In genomic region chr18:35962320-35962719, GRCh38 we compare ENCODE assay signal across 11 cellular contexts.
"Had no signal": no experiment of that assay in that cellular context is flagged by ENCODE, and none has a peak within 500 bp of the region (broad histone marks: within the 10 kb centered on the region; RNA-seq: fewer than 3 reads in every experiment).

No MANE protein-coding gene starts in this region.

- H3K4me1 Mint-ChIP-seq: GM23338, H9 had no signal

- H3K27ac Mint-ChIP-seq: GM23338, H9, HFFc6 had no signal

- H3K4me3 Mint-ChIP-seq: GM23338, H9, HFFc6 had no signal

- H3K36me3 ChIP-seq: HAP-1 had no signal

- H2AFZ ChIP-seq: GM23248 had no signal

- ATAC-seq: GM23338, HCT116 had no signal

- H3K9me3 ChIP-seq: HAP-1 had no signal

- H3K4me1 ChIP-seq: HAP-1 had no signal

- H3K9me3 Mint-ChIP-seq: HFFc6 had no signal

- H3K27ac ChIP-seq: GM23248 had no signal

- H3K4me2 ChIP-seq: GM23338 had no signal

- H3K9ac ChIP-seq: GM23248 had no signal

- FAIRE-seq: H1, H54 had no signal

- DNase-seq: GM23248, GOT3, H7, H9, HCEC 1CT, HFFc6 had no signal

- H3K4me3 ChIP-seq: GM23248, GM23338, HAP-1 had no signal
